Comparison of ENCODE assay signal across 23 cellular contexts in the genomic region with DNA sequence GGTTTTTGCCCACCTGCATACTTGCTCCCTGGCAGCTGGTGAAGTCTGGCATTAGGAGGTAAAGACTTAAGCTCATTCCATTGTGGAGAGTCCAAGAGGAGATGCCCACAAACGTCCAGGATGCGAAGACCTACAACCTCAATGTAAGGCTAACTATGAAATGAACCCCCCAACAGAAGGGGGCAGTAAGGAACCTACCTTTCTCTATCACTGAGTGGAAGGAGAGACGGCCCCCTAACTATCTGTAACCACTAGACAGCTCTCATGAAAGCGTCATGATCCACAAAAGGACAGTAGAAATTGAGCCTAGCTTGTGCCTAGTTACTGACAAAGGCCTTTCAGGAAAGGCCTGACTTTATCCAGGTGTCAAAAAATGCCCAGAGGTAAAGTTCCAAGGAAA. TPM values are rescaled to one million over a fixed set of nuclear protein-coding genes. Genes with fewer than 3 reads are reported as not detected.
DNase-seq lines count a peak whose midpoint lies in the region; ATAC-seq, FAIRE-seq and TF ChIP-seq lines count a peak whose summit lies in the region.
"Had no signal": no experiment of that assay in that cellular context is flagged by ENCODE, and none has a peak within 500 bp of the region (broad histone marks: within the 10 kb centered on the region; RNA-seq: fewer than 3 reads in every experiment).

No MANE protein-coding gene starts in this region.

- POLR2A ChIA-PET in K562 (lab: Yijun Ruan, JAX), result interaction anchor here (0.6 to 0.9 kb wide), 2 partner anchors 10 to 52 kb away, joined by 3 to 6 read pairs; no protein-coding TSS in a partner anchor

- CTCF ChIA-PET in K562 (lab: Yijun Ruan, JAX; ENCODE audit: low intra/inter-chr PET ratio), result interaction anchor here (0.6 kb wide), 1 partner anchor 295 kb away, joined by 3 read pairs; no protein-coding TSS in a partner anchor

- TF ChIP-seq POLR2A in K562 (conservative IDR thresholded peaks at IDR 0.05), result no peak

- H3K27ac ChIP-seq in K562 (ENCODE audit: extremely low read depth, low read depth, low read length), result no peak overlapping the region
- H3K27ac ChIP-seq: 22Rv1, adrenal gland, transverse colon had no signal

- WGBS in K562 (ENCODE audit: insufficient coverage, low coverage, missing lambda C conversion rate), result 0% methylated on average over 4 of the region's 4 CpGs

- no peak overlapping the region for H3K4me2 ChIP-seq in Loucy (ENCODE audit: low read depth, low read length, poor library complexity, severe bottlenecking)
- H3K4me2 ChIP-seq in K562 (ENCODE audit: insufficient read depth, low read length), result no peak overlapping the region
- H3K4me2 ChIP-seq: smooth muscle cell had no signal

- no peaks in the 10 kb centered on the region for H3K9me2 ChIP-seq in Loucy (replicated peaks; ENCODE audit: low read depth, low read length)

- H3K27ac Mint-ChIP-seq in stimulated activated effector memory CD8-positive, alpha-beta T cell treated with anti-CD3 and anti-CD28 coated beads, Interleukin-12 subunit alpha, Interleukin-12 subunit beta, amount 100 ng/mL, for 72 hours, result peak overlapping the region; percentile 78
- H3K27ac Mint-ChIP-seq: stimulated activated naive CD8-positive, alpha-beta T cell treated with anti-CD3 and anti-CD28 coated beads, Interleukin-15, Interleukin-2, amounts not matched to agents 100 ng/mL and 50 ng/mL, for 24 hours had no signal

- intact Hi-C loops in K562 (cut with micrococcal nuclease) (no loop called here), head of caudate nucleus (cut with DNase I) (no loop called here)

- FAIRE-seq in K562 (lab: Jason Lieb, UNC), result peak; percentile 56
- no peak for FAIRE-seq in HTR-8/SVneo (lab: Jason Lieb, UNC)
- FAIRE-seq: bronchial epithelial cell had no signal

- H3K4me1 ChIP-seq in Loucy (ENCODE audit: insufficient read depth, low read length, poor library complexity, severe bottlenecking), result no peaks in the 10 kb centered on the region
- H3K4me1 ChIP-seq in K562 (replicated peaks in 1 of 2; ENCODE audit: control insufficient read depth in 2 of 2, insufficient read depth in 2 of 2, low read length in 2 of 2), result no peaks in the 10 kb centered on the region
- H3K4me1 ChIP-seq: adrenal gland, transverse colon had no signal

- H3K36me3 Mint-ChIP-seq in stimulated activated effector memory CD8-positive, alpha-beta T cell treated with anti-CD3 and anti-CD28 coated beads, Interleukin-12 subunit alpha, Interleukin-12 subunit beta, amount 100 ng/mL, for 72 hours, result peaks cover 9% of the 10 kb centered on the region

- H3K79me2 ChIP-seq in Loucy (ENCODE audit: insufficient read depth, low read length), result no peaks in the 10 kb centered on the region
- no peaks in the 10 kb centered on the region for H3K79me2 ChIP-seq in K562 (ENCODE audit: control insufficient read depth, insufficient read depth, low read length)

- H3F3A ChIP-seq in Loucy (ENCODE audit: low read depth), result no peaks in the 10 kb centered on the region

- no peak overlapping the region for H3K4me3 Mint-ChIP-seq in stimulated activated effector memory CD8-positive, alpha-beta T cell treated with anti-CD3 and anti-CD28 coated beads, Interleukin-12 subunit alpha, Interleukin-12 subunit beta, amount 100 ng/mL, for 72 hours
- H3K4me3 Mint-ChIP-seq: stimulated activated naive CD8-positive, alpha-beta T cell treated with anti-CD3 and anti-CD28 coated beads, Interleukin-15, Interleukin-2, amounts not matched to agents 100 ng/mL and 50 ng/mL, for 24 hours had no signal

- TF ChIP-seq EP300 in K562 (IDR thresholded peaks at IDR 0.05; ENCODE audit: low read length), result no peak

- ATAC-seq in K562, result peak; percentile 54; the same call in 2 of the 3 replicates
- no peak for ATAC-seq in stimulated activated effector memory CD8-positive, alpha-beta T cell treated with anti-CD3 and anti-CD28 coated beads, Interleukin-12 subunit alpha, Interleukin-12 subunit beta, amount 100 ng/mL, for 72 hours

- no peaks in the 10 kb centered on the region for H4K20me1 ChIP-seq in Loucy (ENCODE audit: insufficient read depth, low read length, poor library complexity, severe bottlenecking)
- H4K20me1 ChIP-seq in K562 (replicated peaks; ENCODE audit: control insufficient read depth, insufficient read depth, low read length), result no peaks in the 10 kb centered on the region

- H3K4me1 Mint-ChIP-seq in stimulated activated effector memory CD8-positive, alpha-beta T cell treated with anti-CD3 and anti-CD28 coated beads, Interleukin-12 subunit alpha, Interleukin-12 subunit beta, amount 100 ng/mL, for 72 hours, result no peaks in the 10 kb centered on the region

- in situ Hi-C loops in K562 (cut with MboI), result no loop called here

- no peaks in the 10 kb centered on the region for H3K9me1 ChIP-seq in K562 (ENCODE audit: control insufficient read depth, insufficient read depth, low read length)

- TF ChIP-seq RAD21 in K562 (CRISPR knock-in tag; conservative IDR thresholded peaks at IDR 0.05 in 1 of 2, IDR thresholded peaks at IDR 0.05 in 1 of 2), result no peak

- H3K9me3 ChIP-seq in Loucy (ENCODE audit: insufficient read depth, low read depth, low read length) (peaks cover 6% of the 10 kb centered on the region; the same call in 1 of the 2 replicates), K562 (replicated peaks; ENCODE audit: control insufficient read depth, insufficient read depth, low read depth, low read length) (no peaks in the 10 kb centered on the region)
- H3K9me3 ChIP-seq: adrenal gland, transverse colon had no signal

- H3K36me3 ChIP-seq in Loucy (ENCODE audit: insufficient read depth, low read length) (peaks cover 10% of the 10 kb centered on the region; the same call in 1 of the 2 replicates), K562 (ENCODE audit: control insufficient read depth, insufficient read depth, low read length) (no peaks in the 10 kb centered on the region)
- H3K36me3 ChIP-seq: adrenal gland, transverse colon had no signal

- H2AFZ ChIP-seq in Loucy (ENCODE audit: low read length) (no peak overlapping the region), K562 (ENCODE audit: low read depth, low read length) (0 out of 2 replicates have a peak overlapping the region, but pooled peaks have one; percentile 24)

- TF ChIP-seq CTCF in Loucy (conservative IDR thresholded peaks at IDR 0.05; ENCODE audit: low read length) (peak; percentile 40), K562 (IDR thresholded peaks at IDR 0.05 in 2 of 3, conservative IDR thresholded peaks at IDR 0.05 in 1 of 3; ENCODE audit: insufficient read depth in 2 of 3, low read depth in 1 of 3, low read length in 3 of 3) (peak in 2 of 3 experiments; percentile 36 to 38; a peak in 3 of 6 replicates)

- BruUV-seq in K562 (replicated peaks; lab: Mats Ljungman, UMichigan), result no TSS peak

- H3K27me3 ChIP-seq in Loucy (ENCODE audit: insufficient read depth, low read length, poor library complexity, severe bottlenecking) (no peaks in the 10 kb centered on the region), K562 (ENCODE audit: control insufficient read depth in 2 of 2, insufficient read depth in 2 of 2, low read length in 2 of 2) (peaks cover 0 to 6% of the 10 kb centered on the region in 2 experiments; a peak in 2 of 5 replicates)
- H3K27me3 ChIP-seq: adrenal gland, transverse colon had no signal

- H3K4me3 ChIP-seq in Loucy (ENCODE audit: low read length, poor library complexity, severe bottlenecking) (no peak overlapping the region), K562 (no peak overlapping the region)
- H3K4me3 ChIP-seq: adrenal gland, lung, smooth muscle cell, transverse colon had no signal

- peak; percentile 10 for DNase-seq in DMS 273 (lab: John Stamatoyannopoulos, UW; ENCODE audit: unreplicated experiment)
- DNase-seq in DMS 273 treated with DMSO at 0.1 percent for 48 hours (lab: John Stamatoyannopoulos, UW), result no peak
- DNase-seq in K562 (ENCODE audit: extremely low read depth in 1 of 4, low spot score in 3 of 4), result no peak
- no peak for DNase-seq in stimulated activated effector memory CD8-positive, alpha-beta T cell treated with anti-CD3 and anti-CD28 coated beads, Interleukin-12 subunit alpha, Interleukin-12 subunit beta, amount 100 ng/mL, for 72 hours (ENCODE audit: low spot score in 2 of 2)
- no peak for DNase-seq in NCI-H1694 (lab: John Stamatoyannopoulos, UW)
- no peak for DNase-seq in head of caudate nucleus
- no peak for DNase-seq in HTR-8/SVneo (ENCODE audit: insufficient read length, low spot score)
- DNase-seq: activated CD8-positive, alpha-beta memory T cell treated with anti-CD3 and anti-CD28 coated beads, Interleukin-2, amount 50 U/mL, for 4 hours; activated gamma-delta T cell; adrenal gland; AML-193; hippocampal formation; NCI-H1930; Right ventricle myocardium superior; stimulated activated CD4-positive, alpha-beta T cell treated with anti-CD3 and anti-CD28 coated beads, Interleukin-4, amount 100 ng/mL, for 1 hour; T-helper 1 cell; transverse colon had no signal

- H3K9me3 Mint-ChIP-seq in stimulated activated effector memory CD8-positive, alpha-beta T cell treated with anti-CD3 and anti-CD28 coated beads, Interleukin-12 subunit alpha, Interleukin-12 subunit beta, amount 100 ng/mL, for 72 hours, result no peaks in the 10 kb centered on the region
- H3K9me3 Mint-ChIP-seq: stimulated activated naive CD8-positive, alpha-beta T cell treated with anti-CD3 and anti-CD28 coated beads, Interleukin-15, Interleukin-2, amounts not matched to agents 100 ng/mL and 50 ng/mL, for 24 hours had no signal

- no peak overlapping the region for H3K9ac ChIP-seq in Loucy (ENCODE audit: low read depth, low read length, poor library complexity, severe bottlenecking)
- H3K9ac ChIP-seq in K562 (ENCODE audit: insufficient read depth in 1 of 2, low read depth in 2 of 2, low read length in 2 of 2), result no peak overlapping the region

RNA-seq across cellular contexts. Expression of a gene that starts 55.3 kb away (rescaled TPM):
- 79.0 and 151 TPM in 2 replicates for total RNA-seq in K562 (2011; cell fraction: chromatin; rRNA removed; ENCODE audit: low replicate concordance)
- 69.2 and 87.8 TPM in 2 replicates for total RNA-seq in K562 (2011; cell fraction: nucleolus; rRNA removed)
- 66.9 and 68.4 TPM in 2 replicates for total RNA-seq in K562 (2011; cell fraction: nucleoplasm; rRNA removed)
- total RNA-seq in K562 (2014; rRNA removed) (16.3 and 21.1 TPM in 2 replicates), K562 (2014; rRNA removed; fragmentation: Illumina TruSeq; extraction: Trizol) (9.9 and 11.8 TPM in 2 replicates), K562 (2015; rRNA removed; fragmentation: Illumina TruSeq; extraction: Trizol) (15.0 and 15.6 TPM in 2 replicates), K562 (2021) (17.1 and 18.0 TPM in 2 replicates)
- polyA plus RNA-seq in K562 (2011; rRNA removed) (23.1 and 24.3 TPM in 2 replicates), K562 (2014; fragmentation: Illumina TruSeq; extraction: Trizol) (11.9 and 14.4 TPM in 2 replicates), K562 (2014; fragmentation: Nextera tagmentation; extraction: Ambion mirVana) (1 to 10 TPM in 1 of 2 experiments, under 1 TPM in 1; 0.90 to 2.8 TPM), K562 (2014; rRNA removed) (23.1 and 25.5 TPM in 2 replicates)
- polyA plus RNA-seq in K562 (2011; cell fraction: cytosol; rRNA removed), result 27.7 and 35.5 TPM in 2 replicates
- 44.1 and 51.8 TPM in 2 replicates for polyA plus RNA-seq in K562 (2011; cell fraction: nucleus; rRNA removed)
- 15.8 and 16.8 TPM in 2 replicates for polyA plus RNA-seq in K562 (2012)
- polyA minus RNA-seq in K562 (2011; rRNA and poly(A)+ RNA removed), result 9.3 and 9.5 TPM in 2 replicates
- polyA minus RNA-seq in K562 (2011; cell fraction: cytosol; rRNA and poly(A)+ RNA removed), result 17.4 and 20.7 TPM in 2 replicates
- polyA minus RNA-seq in K562 (2011; cell fraction: nucleus; rRNA and poly(A)+ RNA removed), result 16.2 and 17.8 TPM in 2 replicates

RNA-seq across cellular contexts. Expression of a gene that starts 55.7 kb away (rescaled TPM):
- 101 and 113 TPM in 2 replicates for total RNA-seq in K562 (2011; cell fraction: chromatin; rRNA removed; ENCODE audit: low replicate concordance)
- 61.2 and 62.1 TPM in 2 replicates for total RNA-seq in K562 (2011; cell fraction: nucleolus; rRNA removed)
- total RNA-seq in K562 (2011; cell fraction: nucleoplasm; rRNA removed), result 38.5 and 51.0 TPM in 2 replicates
- total RNA-seq in K562 (2014; rRNA removed) (46.1 and 54.1 TPM in 2 replicates), K562 (2014; rRNA removed; fragmentation: Illumina TruSeq; extraction: Trizol) (30.2 TPM in 2 replicates), K562 (2015; rRNA removed; fragmentation: Illumina TruSeq; extraction: Trizol) (25.7 and 30.3 TPM in 2 replicates), K562 (2021) (38.2 and 41.3 TPM in 2 replicates)
- polyA plus RNA-seq in K562 (2011; rRNA removed) (19.0 and 24.3 TPM in 2 replicates), K562 (2014; fragmentation: Illumina TruSeq; extraction: Trizol) (44.5 and 59.3 TPM in 2 replicates), K562 (2014; fragmentation: Nextera tagmentation; extraction: Ambion mirVana) (under 1 TPM; 0.34 to 0.38 TPM), K562 (2014; rRNA removed) (39.9 and 44.1 TPM in 2 replicates)
- 25.1 and 35.1 TPM in 2 replicates for polyA plus RNA-seq in K562 (2011; cell fraction: cytosol; rRNA removed)
- polyA plus RNA-seq in K562 (2011; cell fraction: nucleus; rRNA removed), result 39.2 and 66.6 TPM in 2 replicates
- 27.2 and 37.1 TPM in 2 replicates for polyA plus RNA-seq in K562 (2012)
- 15.4 and 24.3 TPM in 2 replicates for polyA minus RNA-seq in K562 (2011; rRNA and poly(A)+ RNA removed)
- polyA minus RNA-seq in K562 (2011; cell fraction: cytosol; rRNA and poly(A)+ RNA removed), result 17.7 and 17.8 TPM in 2 replicates
- 19.2 and 19.5 TPM in 2 replicates for polyA minus RNA-seq in K562 (2011; cell fraction: nucleus; rRNA and poly(A)+ RNA removed)
